9 cellular contexts compared by ENCODE assay signal in genomic region chr12:57868870-57869609, GRCh38. TPM values are rescaled to one million over a fixed set of nuclear protein-coding genes. Genes with fewer than 3 reads are reported as not detected.
DNase-seq lines count a peak whose midpoint lies in the region; ATAC-seq and TF ChIP-seq lines count a peak whose summit lies in the region.
"Had no signal": no experiment of that assay in that cellular context is flagged by ENCODE, and none has a peak within 500 bp of the region (broad histone marks: within the 10 kb centered on the region; RNA-seq: fewer than 3 reads in every experiment).

No MANE protein-coding gene starts in this region.

- H3K9ac ChIP-seq in rectal smooth muscle tissue (ENCODE audit: low read length): no peak overlapping the region

- no peaks in the 10 kb centered on the region for H3K9me3 ChIP-seq in heart right ventricle

- no peaks in the 10 kb centered on the region for H3K27me3 ChIP-seq in heart right ventricle
- H3K27me3 ChIP-seq in rectal smooth muscle tissue (ENCODE audit: control insufficient read depth, insufficient read depth, low read length): no peaks in the 10 kb centered on the region

- peak overlapping the region in 9 of 10 donors; percentile 15 to 81 (median 62) for H3K27ac ChIP-seq in heart right ventricle
- peak overlapping the region; percentile 94 for H3K27ac ChIP-seq in rectal smooth muscle tissue (ENCODE audit: low read depth, low read length)

- H3K36me3 ChIP-seq in heart right ventricle (no peaks in the 10 kb centered on the region), rectal smooth muscle tissue (ENCODE audit: control insufficient read depth, insufficient read depth, low read length) (no peaks in the 10 kb centered on the region)

- H3K4me3 ChIP-seq in heart right ventricle: peak overlapping the region in 1 of 10 donors; percentile 3
- H3K4me3 ChIP-seq in rectal smooth muscle tissue (ENCODE audit: low read length): peak overlapping the region; percentile 37

- ATAC-seq in heart right ventricle: peak in 1 of 8 donors; percentile 40
- ATAC-seq in GM18498 (IDR thresholded peaks at IDR 0.05; ENCODE audit: unreplicated experiment): no peak
- no peak for ATAC-seq in HG02938 (IDR thresholded peaks at IDR 0.05; ENCODE audit: unreplicated experiment)

- WGBS in heart right ventricle, 2 donors: 72 to 85% methylated on average over 21 of the region's 21 CpGs

- in situ Hi-C loops in GM13976 (cut with MboI; ENCODE audit: low sequenced_read_pairs, unreplicated experiment): no loop called here

- H3K4me1 ChIP-seq in heart right ventricle (peaks cover 7 to 31% (median 23%) of the 10 kb centered on the region in 9 donors), rectal smooth muscle tissue (ENCODE audit: control insufficient read depth, insufficient read depth, low read length) (peaks cover 34% of the 10 kb centered on the region)

- DNase-seq in DMS153 (lab: John Stamatoyannopoulos, UW) (peak; percentile 54), NCI-H82 (lab: John Stamatoyannopoulos, UW) (peak; percentile 93), heart right ventricle (peak in 1 of 2 donors; percentile 30), cortex of kidney (lab: John Stamatoyannopoulos, UW) (no peak), GM13976 (ENCODE audit: low spot score) (no peak)
- DNase-seq: naive B cell had no signal

- TF ChIP-seq CTCF in heart right ventricle (IDR thresholded peaks at IDR 0.05) (no peak), GM13976 (IDR thresholded peaks at IDR 0.05; ENCODE audit: borderline replicate concordance, control extremely low read depth, extremely low read depth, insufficient read depth, missing control alignments) (no peak)

- intact Hi-C loops in heart right ventricle (cut with DNase I): no loop called here

RNA-seq across cellular contexts. Expression of gene CTDSP2, which starts 22.5 kb away (rescaled TPM):
- 100 to 1,000 TPM in 2 of 10 donors, 10 to 100 TPM in 8; 76.4 to 138 (median 86.3) TPM for total RNA-seq in heart right ventricle
- 10 to 100 TPM; 31.2 to 31.7 TPM for polyA plus RNA-seq in heart right ventricle

RNA-seq across cellular contexts. Expression of gene AVIL, which starts 50.5 kb away (rescaled TPM):
- total RNA-seq in heart right ventricle: 1 to 10 TPM in 9 of 10 donors, under 1 TPM in 1; 1.00 to 2.9 (median 1.7) TPM
- 1 to 10 TPM; 1.3 to 8.4 TPM for polyA plus RNA-seq in heart right ventricle

Comparison
In these comparisons a context has a peak if more than half of its experiments do, and no peak if none do; other contexts are left out.
1. DNase-seq: peak in DMS153 (single experiment) and NCI-H82 (single experiment); none in cortex of kidney (single experiment) and GM13976 (single experiment).